Comparison of ENCODE assay signal across 22 cellular contexts in genomic region chr4:33078145-33078544, GRCh38.
A peak's percentile ranks its signal among the peaks of the same experiment; 100 is the strongest.
DNase-seq lines count a peak whose midpoint lies in the region; ATAC-seq, FAIRE-seq and TF ChIP-seq lines count a peak whose summit lies in the region.
"Had no signal": no experiment of that assay in that cellular context is flagged by ENCODE, and none has a peak within 500 bp of the region (broad histone marks: within the 10 kb centered on the region; RNA-seq: fewer than 3 reads in every experiment).

No MANE protein-coding gene starts in this region.

- H3K36me3 ChIP-seq in liver (ENCODE audit: control insufficient read depth in 4 of 4, insufficient read depth in 3 of 4, low read depth in 1 of 4, low read length in 3 of 4) (no peaks in the 10 kb centered on the region), HepG2 (replicated peaks in 1 of 2; ENCODE audit: control insufficient read depth in 1 of 2, insufficient read depth in 2 of 2, low read length in 2 of 2) (no peaks in the 10 kb centered on the region), right lobe of liver (no peaks in the 10 kb centered on the region)
- H3K36me3 ChIP-seq: BLaER1, HAP-1 had no signal

- TF ChIP-seq CTCF in liver (IDR thresholded peaks at IDR 0.05; ENCODE audit: low read depth, low read length, missing input control) (no peak), HepG2 (CRISPR knock-in tag; IDR thresholded peaks at IDR 0.05) (no peak), right lobe of liver (IDR thresholded peaks at IDR 0.05) (no peak)

- no peak for TF ChIP-seq EP300 in HepG2 (IDR thresholded peaks at IDR 0.05; ENCODE audit: low read depth in 2 of 2, low read length in 2 of 2)
- no peak for TF ChIP-seq EP300 in HepG2 (CRISPR knock-in tag; IDR thresholded peaks at IDR 0.05; ENCODE audit: borderline replicate concordance)

- TF ChIP-seq RAD21 in liver (IDR thresholded peaks at IDR 0.05) (peak in 1 of 2 donors; percentile 15), HepG2 (CRISPR knock-in tag; IDR thresholded peaks at IDR 0.05) (no peak)

- intact Hi-C loops in HepG2 (cut with micrococcal nuclease; ENCODE audit: unreplicated experiment) (no loop called here), right lobe of liver (cut with DNase I) (no loop called here)

- H3K4me1 ChIP-seq in liver (ENCODE audit: control insufficient read depth in 4 of 4, insufficient read depth in 4 of 4, low read length in 3 of 4) = peaks cover 9 to 36% (median 33%) of the 10 kb centered on the region in 4 donors
- no peaks in the 10 kb centered on the region for H3K4me1 ChIP-seq in HepG2 (ENCODE audit: insufficient read depth, low read length)
- peaks cover 0 to 35% (median 12%) of the 10 kb centered on the region in 4 donors for H3K4me1 ChIP-seq in right lobe of liver
- H3K4me1 ChIP-seq: BLaER1 had no signal

- H4K20me1 ChIP-seq in HepG2 (ENCODE audit: insufficient read depth, low read length) = no peaks in the 10 kb centered on the region
- H4K20me1 ChIP-seq: BLaER1 had no signal

- POLR2A ChIA-PET in HepG2 (lab: Yijun Ruan, JAX) = no interaction called here

- H3K4me3 ChIP-seq in liver (ENCODE audit: low read depth in 1 of 3, low read length in 3 of 3) (no peak overlapping the region), HepG2 (replicated peaks in 1 of 3; ENCODE audit: insufficient read depth in 1 of 3, low read depth in 2 of 3, low read length in 3 of 3) (no peak overlapping the region), right lobe of liver (no peak overlapping the region)
- H3K4me3 ChIP-seq: BLaER1, HAP-1 had no signal

- BruUV-seq in HepG2 (replicated peaks; lab: Mats Ljungman, UMichigan) = no TSS peak

- H2AFZ ChIP-seq in HepG2 (ENCODE audit: low read length) = no peak overlapping the region

- DNase-seq in HepG2 (ENCODE audit: low spot score) (no peak), right lobe of liver (peak in 1 of 3 donors; percentile 53), renal cortical epithelial cell (ENCODE audit: low read depth) (peak; percentile 31), NCI-H1417 (lab: John Stamatoyannopoulos, UW) (no peak)
- DNase-seq: Caco-2; CD4-positive, CD25-positive, alpha-beta regulatory T cell; CD8-positive, alpha-beta T cell; DMS153; DND-41; GOT3; HFFc6 had no signal

- H3K9me3 ChIP-seq in liver (ENCODE audit: control insufficient read depth in 4 of 4, low read length in 3 of 4) = no peaks in the 10 kb centered on the region
- no peaks in the 10 kb centered on the region; the same call in 1 of the 2 replicates for H3K9me3 ChIP-seq in HepG2 (ENCODE audit: low read length)
- H3K9me3 ChIP-seq in right lobe of liver = no peaks in the 10 kb centered on the region
- H3K9me3 ChIP-seq: BLaER1, Caco-2, HAP-1 had no signal

- CTCF ChIA-PET in HepG2 (lab: Yijun Ruan, JAX; ENCODE audit: low intra/inter-chr PET ratio, low total read pairs) = no interaction called here

- WGBS in liver = 25% methylated on average over 2 of the region's 2 CpGs
- 32% methylated on average over 2 of the region's 2 CpGs for WGBS in HepG2 (ENCODE audit: low lambda C conversion rate)
- WGBS in right lobe of liver (ENCODE audit: insufficient coverage, low coverage, low lambda C conversion rate, missing lambda C conversion rate) = 27% methylated on average over 2 of the region's 2 CpGs

- H3K27ac ChIP-seq in liver (ENCODE audit: low read depth in 1 of 2, low read length in 2 of 2) (no peak overlapping the region), HepG2 (ENCODE audit: extremely low read length, insufficient read depth, low read length) (no peak overlapping the region), right lobe of liver (no peak overlapping the region)
- H3K27ac ChIP-seq: 22Rv1, BLaER1, C4-2B had no signal

- H3K79me2 ChIP-seq in HepG2 (ENCODE audit: insufficient read depth, low read length) = no peaks in the 10 kb centered on the region

- FAIRE-seq in HepG2 (lab: Jason Lieb, UNC) = no peak
- FAIRE-seq: A204.1, G401.6, GM12892, H54 had no signal

- H3K27me3 ChIP-seq in liver (ENCODE audit: control insufficient read depth in 4 of 4, insufficient read depth in 4 of 4, low read length in 3 of 4) = no peaks in the 10 kb centered on the region
- H3K27me3 ChIP-seq in HepG2 (ENCODE audit: control insufficient read depth in 1 of 2, insufficient read depth in 2 of 2, low read length in 2 of 2) = no peaks in the 10 kb centered on the region
- H3K27me3 ChIP-seq in right lobe of liver = no peaks in the 10 kb centered on the region
- H3K27me3 ChIP-seq: BLaER1 had no signal

- TF ChIP-seq POLR2A in HepG2 (IDR thresholded peaks at IDR 0.05; ENCODE audit: insufficient read depth in 1 of 2, low read depth in 2 of 2, low read length in 2 of 2) = no peak
- TF ChIP-seq POLR2A in right lobe of liver (IDR thresholded peaks at IDR 0.05) = no peak

- no peak overlapping the region for H3K9ac ChIP-seq in liver (ENCODE audit: low read depth in 1 of 2, low read length in 2 of 2)
- H3K9ac ChIP-seq in HepG2 (ENCODE audit: insufficient read depth, low read depth, low read length) = no peak overlapping the region
- H3K9ac ChIP-seq: BLaER1 had no signal

- no peak overlapping the region for H3K4me2 ChIP-seq in HepG2 (ENCODE audit: low read depth, low read length)
- H3K4me2 ChIP-seq: BLaER1 had no signal

- in situ Hi-C loops in HepG2 (cut with HindIII; ENCODE audit: extremely low pct_ligation_motif_present, low pct_unique_long_range_greater_than_20kb) = no loop called here

- ATAC-seq in HepG2 (no peak), right lobe of liver (peak; percentile 79 to 89 (median 84)), HG03175 (IDR thresholded peaks at IDR 0.05; ENCODE audit: unreplicated experiment) (no peak), HG03095 (IDR thresholded peaks at IDR 0.05; ENCODE audit: unreplicated experiment) (no peak)
- ATAC-seq: CD8-positive, alpha-beta T cell had no signal

TF ChIP-seq in liver, 16 proteins besides CTCF, POLR2A, EP300 and RAD21 (continues in another document):
- TF ChIP-seq YY1 (IDR thresholded peaks at IDR 0.05) = peak; percentile 40
- no peak for TF ChIP-seq HNF4G (IDR thresholded peaks at IDR 0.05)
- peak; percentile 63 to 80 for TF ChIP-seq HNF4A (conservative IDR thresholded peaks at IDR 0.05)
- TF ChIP-seq, protein P1, sequence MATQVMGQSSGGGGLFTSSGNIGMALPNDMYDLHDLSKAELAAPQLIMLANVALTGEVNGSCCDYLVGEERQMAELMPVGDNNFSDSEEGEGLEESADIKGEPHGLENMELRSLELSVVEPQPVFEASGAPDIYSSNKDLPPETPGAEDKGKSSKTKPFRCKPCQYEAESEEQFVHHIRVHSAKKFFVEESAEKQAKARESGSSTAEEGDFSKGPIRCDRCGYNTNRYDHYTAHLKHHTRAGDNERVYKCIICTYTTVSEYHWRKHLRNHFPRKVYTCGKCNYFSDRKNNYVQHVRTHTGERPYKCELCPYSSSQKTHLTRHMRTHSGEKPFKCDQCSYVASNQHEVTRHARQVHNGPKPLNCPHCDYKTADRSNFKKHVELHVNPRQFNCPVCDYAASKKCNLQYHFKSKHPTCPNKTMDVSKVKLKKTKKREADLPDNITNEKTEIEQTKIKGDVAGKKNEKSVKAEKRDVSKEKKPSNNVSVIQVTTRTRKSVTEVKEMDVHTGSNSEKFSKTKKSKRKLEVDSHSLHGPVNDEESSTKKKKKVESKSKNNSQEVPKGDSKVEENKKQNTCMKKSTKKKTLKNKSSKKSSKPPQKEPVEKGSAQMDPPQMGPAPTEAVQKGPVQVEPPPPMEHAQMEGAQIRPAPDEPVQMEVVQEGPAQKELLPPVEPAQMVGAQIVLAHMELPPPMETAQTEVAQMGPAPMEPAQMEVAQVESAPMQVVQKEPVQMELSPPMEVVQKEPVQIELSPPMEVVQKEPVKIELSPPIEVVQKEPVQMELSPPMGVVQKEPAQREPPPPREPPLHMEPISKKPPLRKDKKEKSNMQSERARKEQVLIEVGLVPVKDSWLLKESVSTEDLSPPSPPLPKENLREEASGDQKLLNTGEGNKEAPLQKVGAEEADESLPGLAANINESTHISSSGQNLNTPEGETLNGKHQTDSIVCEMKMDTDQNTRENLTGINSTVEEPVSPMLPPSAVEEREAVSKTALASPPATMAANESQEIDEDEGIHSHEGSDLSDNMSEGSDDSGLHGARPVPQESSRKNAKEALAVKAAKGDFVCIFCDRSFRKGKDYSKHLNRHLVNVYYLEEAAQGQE (IDR thresholded peaks at IDR 0.05) = peak; percentile 45
- TF ChIP-seq, protein P2, sequence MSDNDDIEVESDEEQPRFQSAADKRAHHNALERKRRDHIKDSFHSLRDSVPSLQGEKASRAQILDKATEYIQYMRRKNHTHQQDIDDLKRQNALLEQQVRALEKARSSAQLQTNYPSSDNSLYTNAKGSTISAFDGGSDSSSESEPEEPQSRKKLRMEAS (IDR thresholded peaks at IDR 0.05) = peak; percentile 44

TF ChIP-seq in HepG2, 621 proteins besides CTCF, POLR2A, EP300 and RAD21 (continues in another document):
- TF ChIP-seq MYC (CRISPR knock-in tag; IDR thresholded peaks at IDR 0.05; ENCODE audit: borderline replicate concordance) (no peak), GATA4 (IDR thresholded peaks at IDR 0.05; ENCODE audit: borderline replicate concordance, low read depth) (no peak), ZNF232 (CRISPR knock-in tag; IDR thresholded peaks at IDR 0.05; ENCODE audit: borderline replicate concordance) (no peak), AKAP8 (CRISPR knock-in tag; IDR thresholded peaks at IDR 0.05) (no peak)

Comparison
In these comparisons a context has a peak if more than half of its experiments do, and no peak if none do; other contexts are left out.
1. ATAC-seq: peak in right lobe of liver (4 of 4); none in HepG2 (single experiment), HG03175 (single experiment) and HG03095 (single experiment).